ENCODE assay signal across 8 cellular contexts in the genomic region with DNA sequence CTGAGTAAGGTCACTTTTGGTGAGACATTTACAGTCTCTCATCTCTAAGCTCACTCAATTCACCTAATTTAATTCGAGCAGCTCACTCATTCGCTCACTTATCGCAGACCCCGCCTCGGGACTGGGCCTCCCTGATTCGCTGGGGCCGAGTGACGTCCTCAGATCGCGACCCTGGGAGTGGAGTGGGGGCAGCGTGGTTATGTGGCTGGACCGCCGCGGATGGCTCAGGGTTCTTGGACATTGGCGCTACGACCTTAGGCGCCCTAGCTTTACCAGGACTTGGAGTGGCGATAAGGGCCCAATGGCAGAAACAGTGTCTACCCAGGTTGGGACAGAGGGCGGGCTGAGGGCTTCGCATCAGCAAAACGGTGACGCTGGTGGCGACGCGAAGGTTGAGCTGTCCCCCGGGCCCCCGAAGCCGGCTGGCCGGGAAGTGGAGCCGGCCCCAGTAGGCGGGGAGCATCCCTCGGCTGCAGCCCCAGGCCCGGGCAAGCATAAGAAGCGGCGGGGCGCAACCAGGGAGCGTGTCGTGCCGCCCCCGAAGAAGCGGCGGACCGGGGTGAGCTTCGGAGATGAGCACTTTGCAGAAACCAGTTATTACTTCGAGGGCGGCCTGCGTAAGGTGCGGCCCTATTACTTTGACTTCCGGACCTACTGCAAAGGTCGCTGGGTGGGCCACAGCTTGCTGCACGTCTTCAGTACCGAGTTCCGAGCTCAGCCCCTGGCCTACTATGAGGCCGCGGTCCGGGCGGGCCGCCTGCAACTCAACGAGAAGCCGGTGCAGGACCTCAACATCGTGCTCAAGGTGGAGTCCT. TPM values are rescaled to one million over a fixed set of nuclear protein-coding genes. Genes with fewer than 3 reads are reported as not detected.
DNase-seq lines count a peak whose midpoint lies in the region; ATAC-seq and TF ChIP-seq lines count a peak whose summit lies in the region.

A gene with protein sequence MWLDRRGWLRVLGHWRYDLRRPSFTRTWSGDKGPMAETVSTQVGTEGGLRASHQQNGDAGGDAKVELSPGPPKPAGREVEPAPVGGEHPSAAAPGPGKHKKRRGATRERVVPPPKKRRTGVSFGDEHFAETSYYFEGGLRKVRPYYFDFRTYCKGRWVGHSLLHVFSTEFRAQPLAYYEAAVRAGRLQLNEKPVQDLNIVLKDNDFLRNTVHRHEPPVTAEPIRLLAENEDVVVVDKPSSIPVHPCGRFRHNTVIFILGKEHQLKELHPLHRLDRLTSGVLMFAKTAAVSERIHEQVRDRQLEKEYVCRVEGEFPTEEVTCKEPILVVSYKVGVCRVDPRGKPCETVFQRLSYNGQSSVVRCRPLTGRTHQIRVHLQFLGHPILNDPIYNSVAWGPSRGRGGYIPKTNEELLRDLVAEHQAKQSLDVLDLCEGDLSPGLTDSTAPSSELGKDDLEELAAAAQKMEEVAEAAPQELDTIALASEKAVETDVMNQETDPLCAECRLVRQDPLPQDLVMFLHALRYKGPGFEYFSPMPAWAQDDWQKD (plus strand): TSS at position 161 of the 815 bp plus-strand sequence. CDS start 39 bp downstream, at position 200.

- no peaks in the 10 kb centered on the region for H3K9me3 ChIP-seq in upper lobe of right lung

- peak within 1 kb of the TSS; percentile 79 for H3K27ac ChIP-seq in upper lobe of right lung

- ATAC-seq in HG02678 (IDR thresholded peaks at IDR 0.05; ENCODE audit: unreplicated experiment) (peak; percentile 50), left cardiac atrium (peak; percentile 85 to 88), upper lobe of right lung (peak; percentile 86)

- DNase-seq in GM03348 (ENCODE audit: low spot score) (peak; percentile 97), NCI-H187 (lab: John Stamatoyannopoulos, UW) (peak; percentile 53 to 66), amniotic epithelial cell (ENCODE audit: low read depth) (peak; percentile 87), left cardiac atrium (peak; percentile 96), progenitor cell of endocrine pancreas (ENCODE audit: low spot score, unreplicated experiment) (peak; percentile 86), upper lobe of right lung (peak; percentile 97)

- H3K9me3 Mint-ChIP-seq in T-helper 1 cell treated with Interleukin-12 subunit alpha and Interleukin-12 subunit beta and Interleukin-4 antibody, amounts not matched to agents 30 μg/mL and 1 μg/mL, for 36 hours = no peaks in the 10 kb centered on the region
- no peaks in the 10 kb centered on the region for H3K9me3 Mint-ChIP-seq in progenitor cell of endocrine pancreas (ENCODE audit: low read depth)

- H3K4me1 Mint-ChIP-seq in T-helper 1 cell treated with Interleukin-12 subunit alpha and Interleukin-12 subunit beta and Interleukin-4 antibody, amounts not matched to agents 30 μg/mL and 1 μg/mL, for 36 hours (ENCODE audit: low read depth) = peaks cover 32% of the 10 kb centered on the region
- peaks cover 17% of the 10 kb centered on the region for H3K4me1 Mint-ChIP-seq in progenitor cell of endocrine pancreas (ENCODE audit: low read depth)

- no peaks in the 10 kb centered on the region for H3K27me3 ChIP-seq in upper lobe of right lung

- peaks cover 8% of the 10 kb centered on the region for H3K36me3 Mint-ChIP-seq in T-helper 1 cell treated with Interleukin-12 subunit alpha and Interleukin-12 subunit beta and Interleukin-4 antibody, amounts not matched to agents 30 μg/mL and 1 μg/mL, for 36 hours (ENCODE audit: low read depth)
- H3K36me3 Mint-ChIP-seq in progenitor cell of endocrine pancreas (ENCODE audit: insufficient read depth) = peaks cover 4% of the 10 kb centered on the region

- peak within 1 kb of the TSS; percentile 99 for H3K27ac Mint-ChIP-seq in T-helper 1 cell treated with Interleukin-12 subunit alpha and Interleukin-12 subunit beta and Interleukin-4 antibody, amounts not matched to agents 30 μg/mL and 1 μg/mL, for 36 hours
- H3K27ac Mint-ChIP-seq in progenitor cell of endocrine pancreas = peak within 1 kb of the TSS; percentile 96

- TF ChIP-seq CTCF in progenitor cell of endocrine pancreas (IDR thresholded peaks at IDR 0.05; ENCODE audit: unreplicated experiment) (no peak), upper lobe of right lung (IDR thresholded peaks at IDR 0.05) (no peak)

- H3K4me3 Mint-ChIP-seq in T-helper 1 cell treated with Interleukin-12 subunit alpha and Interleukin-12 subunit beta and Interleukin-4 antibody, amounts not matched to agents 30 μg/mL and 1 μg/mL, for 36 hours = peak within 1 kb of the TSS; percentile 98
- H3K4me3 Mint-ChIP-seq in progenitor cell of endocrine pancreas (ENCODE audit: low read depth) = peak within 1 kb of the TSS; percentile 97

- intact Hi-C loops in left cardiac atrium (cut with DNase I) = no loop called here
- intact Hi-C loops in upper lobe of right lung (cut with DNase I) = no loop called here

- H3K27me3 Mint-ChIP-seq in T-helper 1 cell treated with Interleukin-12 subunit alpha and Interleukin-12 subunit beta and Interleukin-4 antibody, amounts not matched to agents 30 μg/mL and 1 μg/mL, for 36 hours (ENCODE audit: low read depth) = peaks cover 5% of the 10 kb centered on the region
- peaks cover 7% of the 10 kb centered on the region for H3K27me3 Mint-ChIP-seq in progenitor cell of endocrine pancreas

- peak within 1 kb of the TSS; percentile 69 for H3K4me3 ChIP-seq in upper lobe of right lung

- peaks cover 24% of the 10 kb centered on the region for H3K36me3 ChIP-seq in upper lobe of right lung

- H3K4me1 ChIP-seq in upper lobe of right lung = peaks cover 18% of the 10 kb centered on the region

RNA-seq across cellular contexts. Expression of the gene that starts here (rescaled TPM):
- 10 to 100 TPM in 1 of 2 donors, 1 to 10 TPM in 1; 7.9 to 11.3 TPM for total RNA-seq in left cardiac atrium
- total RNA-seq in progenitor cell of endocrine pancreas = 11.5 and 13.2 TPM in 2 replicates
- 6.4 TPM for total RNA-seq in upper lobe of right lung

Comparison
In these comparisons a context has a peak if more than half of its experiments do, and no peak if none do; other contexts are left out.
1. Peak in every context shown above with its lines: DNase-seq, ATAC-seq, H3K4me3 ChIP-seq and H3K27ac ChIP-seq.